Comparison of ENCODE assay signal across 8 cellular contexts in genomic region chr10:73414230-73414981, GRCh38. TPM values are rescaled to one million over a fixed set of nuclear protein-coding genes. Genes with fewer than 3 reads are reported as not detected.
DNase-seq lines count a peak whose midpoint lies in the region; ATAC-seq and TF ChIP-seq lines count a peak whose summit lies in the region.

No MANE protein-coding gene starts in this region.

- TF ChIP-seq CTCF in WTC11 (IDR thresholded peaks at IDR 0.05): no peak
- no peak for TF ChIP-seq CTCF in left ventricle myocardium inferior (IDR thresholded peaks at IDR 0.05; ENCODE audit: borderline replicate concordance)

- POLR2A ChIA-PET in WTC11 (lab: Charles Lee): interaction anchor here (0.6 to 1.2 kb wide), 2 partner anchors 167 to 1091 kb away, joined by 3 to 6 read pairs; partner anchors contain the start of gene DNAJC9

- peaks cover 5% of the 10 kb centered on the region for H3K27me3 Mint-ChIP-seq in activated CD8-positive, alpha-beta memory T cell treated with anti-CD3 and anti-CD28 coated beads, Interleukin-2, amount 10 ng/mL, durations not matched to agents 7 days and 5 days
- no peaks in the 10 kb centered on the region for H3K27me3 Mint-ChIP-seq in WTC11 (ENCODE audit: low read depth)

- peaks cover 13% of the 10 kb centered on the region for H3K36me3 Mint-ChIP-seq in activated CD8-positive, alpha-beta memory T cell treated with anti-CD3 and anti-CD28 coated beads, Interleukin-2, amount 10 ng/mL, durations not matched to agents 7 days and 5 days
- no peaks in the 10 kb centered on the region for H3K36me3 Mint-ChIP-seq in WTC11

- intact Hi-C loops in left ventricle myocardium inferior (cut with micrococcal nuclease): no loop called here

- H3K4me1 Mint-ChIP-seq in activated CD8-positive, alpha-beta memory T cell treated with anti-CD3 and anti-CD28 coated beads, Interleukin-2, amount 10 ng/mL, durations not matched to agents 7 days and 5 days: peaks cover 40% of the 10 kb centered on the region
- peaks cover 28% of the 10 kb centered on the region for H3K4me1 Mint-ChIP-seq in WTC11

- CTCF ChIA-PET in activated CD8-positive, alpha-beta memory T cell treated with anti-CD3 and anti-CD28 coated beads, Interleukin-2, amount 10 ng/mL, durations not matched to agents 7 days and 5 days (lab: Charles Lee): interaction anchor here (1.0 to 1.9 kb wide), 2 partner anchors 53 to 56 kb away, joined by 3 to 4 read pairs; partner anchors contain the start of gene CFAP70
- CTCF ChIA-PET in WTC11 (lab: Charles Lee): interaction anchor here (0.8 to 1.2 kb wide), 2 partner anchors 72 to 255 kb away, joined by 3 to 4 read pairs; no protein-coding TSS in a partner anchor

- peak; percentile 54 for ATAC-seq in activated CD8-positive, alpha-beta memory T cell treated with anti-CD3 and anti-CD28 coated beads, Interleukin-2, amount 10 ng/mL, durations not matched to agents 7 days and 5 days
- ATAC-seq in HG03159 (IDR thresholded peaks at IDR 0.05; ENCODE audit: unreplicated experiment) (peak; percentile 27), WTC11 (peak; percentile 40; the same call in 1 of the 2 replicates)

- H3K27me3 ChIP-seq in left ventricle myocardium inferior (ENCODE audit: low read depth): no peaks in the 10 kb centered on the region

- peak overlapping the region; percentile 92 for H3K27ac Mint-ChIP-seq in activated CD8-positive, alpha-beta memory T cell treated with anti-CD3 and anti-CD28 coated beads, Interleukin-2, amount 10 ng/mL, durations not matched to agents 7 days and 5 days
- peak overlapping the region; percentile 82 for H3K27ac Mint-ChIP-seq in WTC11

- H3K36me3 ChIP-seq in left ventricle myocardium inferior: no peaks in the 10 kb centered on the region

- H3K4me1 ChIP-seq in left ventricle myocardium inferior: peaks cover 44% of the 10 kb centered on the region

- DNase-seq in activated CD8-positive, alpha-beta memory T cell treated with anti-CD3 and anti-CD28 coated beads, Interleukin-2, amount 10 ng/mL, durations not matched to agents 7 days and 5 days: no peak
- DNase-seq in activated CD8-positive, alpha-beta memory T cell treated with anti-CD3 and anti-CD28 coated beads, Interleukin-2, amount 50 U/mL, for 4 hours: no peak
- DNase-seq in WTC11 (ENCODE audit: low spot score) (no peak), left ventricle myocardium inferior (no peak), skeletal muscle cell (ENCODE audit: low read depth) (no peak), iPS-NIHi7 (ENCODE audit: extremely low spot score) (no peak), cortex of kidney (lab: John Stamatoyannopoulos, UW) (no peak)

- no peaks in the 10 kb centered on the region for H3K9me3 ChIP-seq in left ventricle myocardium inferior (replicated peaks)

- peak overlapping the region; percentile 95 for H3K4me3 Mint-ChIP-seq in activated CD8-positive, alpha-beta memory T cell treated with anti-CD3 and anti-CD28 coated beads, Interleukin-2, amount 10 ng/mL, durations not matched to agents 7 days and 5 days
- H3K4me3 Mint-ChIP-seq in WTC11: peak overlapping the region; percentile 80

- H3K4me3 ChIP-seq in left ventricle myocardium inferior (peak overlapping the region; percentile 93), skeletal muscle cell (ENCODE audit: low read depth, low read length) (peak overlapping the region; percentile 87)

- H3K27ac ChIP-seq in left ventricle myocardium inferior (replicated peaks): peak overlapping the region; percentile 95

- no peaks in the 10 kb centered on the region for H3K9me3 Mint-ChIP-seq in activated CD8-positive, alpha-beta memory T cell treated with anti-CD3 and anti-CD28 coated beads, Interleukin-2, amount 10 ng/mL, durations not matched to agents 7 days and 5 days (ENCODE audit: low read depth)
- no peaks in the 10 kb centered on the region for H3K9me3 Mint-ChIP-seq in WTC11

TF ChIP-seq in WTC11, 78 proteins besides CTCF, POLR2A, EP300 and RAD21:
- TF ChIP-seq ELF4 (CRISPR knock-in tag; IDR thresholded peaks at IDR 0.05; ENCODE audit: low read depth): no peak
- TF ChIP-seq ZNF138 (CRISPR knock-in tag; conservative IDR thresholded peaks at IDR 0.05): no peak
- no peak for TF ChIP-seq CREM (CRISPR knock-in tag; IDR thresholded peaks at IDR 0.05)
- no peak for TF ChIP-seq EMX1 (CRISPR knock-in tag; IDR thresholded peaks at IDR 0.05)
- TF ChIP-seq ZNF423 (CRISPR knock-in tag; IDR thresholded peaks at IDR 0.05): 0 out of 2 replicates have a peak, but pooled peaks have one; percentile 52
TF ChIP-seq in WTC11: peak in this region for 1.

RNA-seq across cellular contexts. Expression of gene ANXA7, which starts 0.5 kb away (rescaled TPM):
- 100 to 1,000 TPM in 1 of 2 experiments, 10 to 100 TPM in 1; 80.4 to 113 TPM for total RNA-seq in activated CD8-positive, alpha-beta memory T cell treated with anti-CD3 and anti-CD28 coated beads, Interleukin-2, amount 10 ng/mL, durations not matched to agents 7 days and 5 days
- 66.7 to 68.2 TPM (median 67.8 TPM) in 3 replicates for total RNA-seq in WTC11 (2021)
- total RNA-seq in left ventricle myocardium inferior: 115 TPM

RNA-seq across cellular contexts. Expression of gene MSS51, which starts 19.0 kb away (rescaled TPM):
- total RNA-seq in activated CD8-positive, alpha-beta memory T cell treated with anti-CD3 and anti-CD28 coated beads, Interleukin-2, amount 10 ng/mL, durations not matched to agents 7 days and 5 days: 1 to 10 TPM; 2.9 to 4.1 TPM
- total RNA-seq in WTC11 (2021) (2.9 to 3.1 TPM (median 3.0 TPM) in 3 replicates), left ventricle myocardium inferior (5.9 TPM)

RNA-seq across cellular contexts. Expression of gene CFAP70, which starts 55.7 kb away (rescaled TPM):
- total RNA-seq in activated CD8-positive, alpha-beta memory T cell treated with anti-CD3 and anti-CD28 coated beads, Interleukin-2, amount 10 ng/mL, durations not matched to agents 7 days and 5 days: under 1 TPM; 0.38 to 0.80 TPM
- total RNA-seq in WTC11 (2021): 0.31 to 0.73 TPM (median 0.39 TPM) in 3 replicates
- 2.0 TPM for total RNA-seq in left ventricle myocardium inferior
